In the genomic region with DNA sequence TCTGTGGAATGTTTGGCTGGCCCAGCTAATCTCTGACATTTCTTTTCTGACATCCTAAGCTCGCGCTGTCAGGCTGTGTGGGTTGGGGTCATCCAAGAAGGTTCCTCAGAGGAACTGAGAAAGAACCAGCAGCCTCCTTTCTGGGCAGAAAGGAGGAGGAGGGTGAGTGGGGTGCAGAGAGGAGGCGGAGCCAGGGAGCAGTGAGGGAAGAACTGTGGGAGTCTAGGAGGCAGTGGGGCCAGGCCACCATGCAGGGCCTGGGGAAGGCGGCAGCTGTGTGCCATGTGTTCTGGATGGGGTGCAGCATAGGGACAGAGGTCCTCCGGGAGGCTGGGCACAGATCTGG, we compare ENCODE assay signal across 10 cellular contexts. TPM values are rescaled to one million over a fixed set of nuclear protein-coding genes. Genes with fewer than 3 reads are reported as not detected.
DNase-seq lines count a peak whose midpoint lies in the region; ATAC-seq lines count a peak whose summit lies in the region.
"Had no signal": no experiment of that assay in that cellular context is flagged by ENCODE, and none has a peak within 500 bp of the region (broad histone marks: within the 10 kb centered on the region; RNA-seq: fewer than 3 reads in every experiment).

No MANE protein-coding gene starts in this region.

- no peak for DNase-seq in activated T-cell treated with anti-CD3 and anti-CD28 coated beads, Interleukin-2, amount 50 U/mL, for 72 hours
- DNase-seq in activated T-cell treated with anti-CD3 and anti-CD28 coated beads, Interleukin-2, amount 50 U/mL, for 1 hour = no peak
- DNase-seq in stimulated activated effector memory CD8-positive, alpha-beta T cell treated with anti-CD3 and anti-CD28 coated beads, Interleukin-12 subunit alpha, Interleukin-12 subunit beta, amount 100 ng/mL, for 72 hours (ENCODE audit: low spot score in 2 of 2) = no peak
- no peak for DNase-seq in LoVo (ENCODE audit: low spot score)

- H3K4me3 Mint-ChIP-seq in activated T-cell treated with anti-CD3 and anti-CD28 coated beads, Interleukin-2, amount 50 U/mL, for 72 hours = peak overlapping the region; percentile 4 to 54
- H3K4me3 Mint-ChIP-seq in stimulated activated effector memory CD8-positive, alpha-beta T cell treated with anti-CD3 and anti-CD28 coated beads, Interleukin-12 subunit alpha, Interleukin-12 subunit beta, amount 100 ng/mL, for 72 hours = peak overlapping the region; percentile 85

- H3K27ac ChIP-seq in angular gyrus (ENCODE audit: low read depth, low read length) = peak overlapping the region; percentile 91
- H3K27ac ChIP-seq: KMS-11, neutrophil had no signal

- no peak for ATAC-seq in activated T-cell treated with anti-CD3 and anti-CD28 coated beads, Interleukin-2, amount 50 U/mL, for 72 hours (replicated peaks in 1 of 2)
- ATAC-seq in HG02885 (IDR thresholded peaks at IDR 0.05; ENCODE audit: poor library complexity, unreplicated experiment) = peak; percentile 41
- no peak for ATAC-seq in stimulated activated effector memory CD8-positive, alpha-beta T cell treated with anti-CD3 and anti-CD28 coated beads, Interleukin-12 subunit alpha, Interleukin-12 subunit beta, amount 100 ng/mL, for 72 hours
- no peak for ATAC-seq in HG02884 (IDR thresholded peaks at IDR 0.05; ENCODE audit: unreplicated experiment)
- ATAC-seq in GM18502 (IDR thresholded peaks at IDR 0.05; ENCODE audit: poor library complexity, unreplicated experiment) = no peak

- no peaks in the 10 kb centered on the region for H3K9me3 Mint-ChIP-seq in activated T-cell treated with anti-CD3 and anti-CD28 coated beads, Interleukin-2, amount 50 U/mL, for 72 hours
- H3K9me3 Mint-ChIP-seq in stimulated activated effector memory CD8-positive, alpha-beta T cell treated with anti-CD3 and anti-CD28 coated beads, Interleukin-12 subunit alpha, Interleukin-12 subunit beta, amount 100 ng/mL, for 72 hours = no peaks in the 10 kb centered on the region

- peak overlapping the region; percentile 22 for H3K27ac Mint-ChIP-seq in activated T-cell treated with anti-CD3 and anti-CD28 coated beads, Interleukin-2, amount 50 U/mL, for 72 hours
- peak overlapping the region; percentile 60 for H3K27ac Mint-ChIP-seq in stimulated activated effector memory CD8-positive, alpha-beta T cell treated with anti-CD3 and anti-CD28 coated beads, Interleukin-12 subunit alpha, Interleukin-12 subunit beta, amount 100 ng/mL, for 72 hours

- no peaks in the 10 kb centered on the region for H3K27me3 Mint-ChIP-seq in activated T-cell treated with anti-CD3 and anti-CD28 coated beads, Interleukin-2, amount 50 U/mL, for 72 hours (ENCODE audit: low read depth)

- peaks cover 82% of the 10 kb centered on the region for H3K4me1 Mint-ChIP-seq in activated T-cell treated with anti-CD3 and anti-CD28 coated beads, Interleukin-2, amount 50 U/mL, for 72 hours (ENCODE audit: low read depth)
- H3K4me1 Mint-ChIP-seq in stimulated activated effector memory CD8-positive, alpha-beta T cell treated with anti-CD3 and anti-CD28 coated beads, Interleukin-12 subunit alpha, Interleukin-12 subunit beta, amount 100 ng/mL, for 72 hours = peaks cover 91% of the 10 kb centered on the region

- H3K36me3 Mint-ChIP-seq in activated T-cell treated with anti-CD3 and anti-CD28 coated beads, Interleukin-2, amount 50 U/mL, for 72 hours (ENCODE audit: insufficient read depth in 2 of 2) = peaks cover 4 to 18% of the 10 kb centered on the region in 2 donors
- H3K36me3 Mint-ChIP-seq in stimulated activated effector memory CD8-positive, alpha-beta T cell treated with anti-CD3 and anti-CD28 coated beads, Interleukin-12 subunit alpha, Interleukin-12 subunit beta, amount 100 ng/mL, for 72 hours = peaks cover 94% of the 10 kb centered on the region

RNA-seq across cellular contexts. Expression of a gene that starts 5.3 kb away (rescaled TPM):
- 10 to 100 TPM; 46.7 to 57.1 TPM for total RNA-seq in activated T-cell treated with anti-CD3 and anti-CD28 coated beads, Interleukin-2, amount 50 U/mL, for 72 hours

RNA-seq across cellular contexts. Expression of a gene that starts 32.5 kb away (rescaled TPM):
- total RNA-seq in activated T-cell treated with anti-CD3 and anti-CD28 coated beads, Interleukin-2, amount 50 U/mL, for 72 hours = 10 to 100 TPM; 47.8 to 55.1 TPM
